Comparison of ENCODE assay signal across 13 cellular contexts in the genomic region with DNA sequence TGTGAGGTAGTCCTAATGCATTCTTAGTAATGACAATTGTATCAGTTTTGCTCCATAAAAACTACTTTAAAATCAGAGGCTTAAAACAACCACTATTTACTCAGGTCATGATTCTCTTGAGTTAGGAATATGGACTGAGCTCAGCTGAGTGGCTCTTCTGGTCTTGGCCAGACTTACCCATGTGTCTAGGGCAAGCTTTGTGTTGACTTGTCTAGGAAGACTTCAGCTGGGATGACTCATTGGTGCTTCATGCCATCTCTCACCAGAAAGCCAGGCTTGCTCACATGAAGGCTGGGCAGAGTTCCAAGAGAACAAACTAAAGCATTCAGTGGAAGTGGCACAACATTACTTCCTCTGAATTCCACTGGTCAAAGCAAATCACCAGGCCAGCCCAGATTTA.
DNase-seq lines count a peak whose midpoint lies in the region; ATAC-seq and TF ChIP-seq lines count a peak whose summit lies in the region.
"Had no signal": no experiment of that assay in that cellular context is flagged by ENCODE, and none has a peak within 500 bp of the region (broad histone marks: within the 10 kb centered on the region; RNA-seq: fewer than 3 reads in every experiment).

No MANE protein-coding gene starts in this region.

- H3K4me3 ChIP-seq in AG10803 (ENCODE audit: low read length) = no peak overlapping the region
- H3K4me3 ChIP-seq: colonic mucosa, upper lobe of left lung had no signal

- no peak for ATAC-seq in GM18909 (IDR thresholded peaks at IDR 0.05; ENCODE audit: poor library complexity, unreplicated experiment)

- no peak for TF ChIP-seq CTCF in AG10803 (conservative IDR thresholded peaks at IDR 0.05; ENCODE audit: low read length)

- DNase-seq in AG10803 (ENCODE audit: low read depth) (peak; percentile 39), HK-2 (ENCODE audit: unreplicated experiment) (peak; percentile 46), RKO (ENCODE audit: low spot score) (peak; percentile 92), fibroblast of peridontal ligament (ENCODE audit: extremely low read depth) (peak; percentile 15), retina (no peak)
- no peak for DNase-seq in activated CD4-positive, alpha-beta T cell treated with anti-CD3 and anti-CD28 coated beads for 4 hours
- DNase-seq in stimulated activated CD4-positive, alpha-beta T cell treated with anti-CD3 and anti-CD28 coated beads, Interleukin-1b, Interleukin-23, amount 100 ng/mL, for 48 hours = no peak
- DNase-seq: activated T-cell treated with anti-CD3 and anti-CD28 coated beads, Interleukin-2, amount 50 U/mL, for 24 hours; CD4-positive, alpha-beta T cell; colonic mucosa; NCI-H2081; upper lobe of left lung had no signal

Comparison
In these comparisons a context has a peak if more than half of its experiments do, and no peak if none do; other contexts are left out.
1. DNase-seq: peak in AG10803 (single experiment), HK-2 (single experiment), RKO (single experiment) and fibroblast of peridontal ligament (single experiment); none in activated CD4-positive, alpha-beta T cell treated with anti-CD3 and anti-CD28 coated beads for 4 hours (0 of 2), retina (single experiment) and stimulated activated CD4-positive, alpha-beta T cell treated with anti-CD3 and anti-CD28 coated beads, Interleukin-1b, Interleukin-23, amount 100 ng/mL, for 48 hours (single experiment).